ENCODE assay signal across 18 cellular contexts in genomic region chr1:203405703-203406430, GRCh38. TPM values are rescaled to one million over a fixed set of nuclear protein-coding genes. Genes with fewer than 3 reads are reported as not detected.
DNase-seq lines count a peak whose midpoint lies in the region; ATAC-seq and TF ChIP-seq lines count a peak whose summit lies in the region.
"Had no signal": no experiment of that assay in that cellular context is flagged by ENCODE, and none has a peak within 500 bp of the region (broad histone marks: within the 10 kb centered on the region; RNA-seq: fewer than 3 reads in every experiment).

No MANE protein-coding gene starts in this region.

- H2AK5ac ChIP-seq in mesenchymal stem cell (ENCODE audit: low read length, severe bottlenecking), result no peak overlapping the region

- H2BK120ac ChIP-seq in mesenchymal stem cell (ENCODE audit: low read depth, low read length), result peak overlapping the region; percentile 29

- H2BK12ac ChIP-seq in mesenchymal stem cell (ENCODE audit: low read length in 2 of 2), result peak overlapping the region in 1 of 2 experiments; percentile 26

- no peak overlapping the region for H3K23ac ChIP-seq in mesenchymal stem cell (ENCODE audit: low read length in 2 of 2)

- intact Hi-C loops in upper lobe of right lung (cut with DNase I), result no loop called here

- no peak overlapping the region for H3K18ac ChIP-seq in mesenchymal stem cell (ENCODE audit: low read depth in 1 of 2, low read length in 2 of 2)

- H4K20me1 ChIP-seq in osteoblast (ENCODE audit: insufficient read depth, low read length), result no peaks in the 10 kb centered on the region

- no peak for ATAC-seq in upper lobe of right lung
- ATAC-seq in GM21717 (IDR thresholded peaks at IDR 0.05; ENCODE audit: unreplicated experiment), result no peak
- ATAC-seq: activated T-cell treated with anti-CD3 and anti-CD28 coated beads, Interleukin-2, amount 50 U/mL, for 72 hours; effector memory CD8-positive, alpha-beta T cell; PC-3; T-cell had no signal

- H3K27me3 ChIP-seq in mesenchymal stem cell (ENCODE audit: control insufficient read depth in 1 of 2, insufficient read depth in 1 of 2, low read length in 2 of 2) (peaks cover 0 to 38% of the 10 kb centered on the region in 2 experiments), skeletal muscle tissue (ENCODE audit: control insufficient read depth in 3 of 3, insufficient read depth in 3 of 3, low read length in 3 of 3) (peaks cover 0 to 3% (median 0%) of the 10 kb centered on the region in 3 donors), upper lobe of right lung (no peaks in the 10 kb centered on the region), osteoblast (ENCODE audit: insufficient read depth, low read length) (no peaks in the 10 kb centered on the region)

- TF ChIP-seq CTCF in chondrocyte (IDR thresholded peaks at IDR 0.05) (no peak), upper lobe of right lung (IDR thresholded peaks at IDR 0.05) (no peak), osteoblast (IDR thresholded peaks at IDR 0.05; ENCODE audit: extremely low read depth, low read depth, low read length) (no peak)

- H3K27ac Mint-ChIP-seq in chondrocyte (ENCODE audit: unreplicated experiment), result peak overlapping the region; percentile 69
- H3K27ac Mint-ChIP-seq: activated naive CD8-positive, alpha-beta T cell; activated T-cell treated with anti-CD3 and anti-CD28 coated beads, Interleukin-2, amount 50 U/mL, for 72 hours; CD4-positive, alpha-beta memory T cell; effector memory CD8-positive, alpha-beta T cell; stimulated activated naive CD8-positive, alpha-beta T cell treated with anti-CD3 and anti-CD28 coated beads, Interleukin-15, Interleukin-2, amounts not matched to agents 100 ng/mL and 50 ng/mL, for 24 hours; T-cell had no signal

- no peak overlapping the region for H3K4me3 ChIP-seq in mesenchymal stem cell (ENCODE audit: insufficient read depth in 1 of 2, low read depth in 1 of 2, low read length in 2 of 2)
- no peak overlapping the region for H3K4me3 ChIP-seq in skeletal muscle tissue (ENCODE audit: low read length in 3 of 3)
- no peak overlapping the region for H3K4me3 ChIP-seq in upper lobe of right lung
- H3K4me3 ChIP-seq in osteoblast (ENCODE audit: insufficient read depth, low read length), result no peak overlapping the region

- H3K27ac ChIP-seq in mesenchymal stem cell (ENCODE audit: low read length, poor library complexity, severe bottlenecking), result no peak overlapping the region
- peak overlapping the region; percentile 50 for H3K27ac ChIP-seq in skeletal muscle tissue (ENCODE audit: low read depth, low read length)
- peak overlapping the region; percentile 78 for H3K27ac ChIP-seq in upper lobe of right lung
- H3K27ac ChIP-seq in osteoblast (ENCODE audit: low read depth, low read length), result no peak overlapping the region

- H3K4me2 ChIP-seq in mesenchymal stem cell (ENCODE audit: low read length, poor library complexity, severe bottlenecking) (no peak overlapping the region), osteoblast (ENCODE audit: insufficient read depth, low read length) (no peak overlapping the region)

- H3K4ac ChIP-seq in mesenchymal stem cell (ENCODE audit: low read depth in 1 of 2, low read length in 2 of 2), result peak overlapping the region in 1 of 2 experiments; percentile 11

- no peak overlapping the region for H2BK15ac ChIP-seq in mesenchymal stem cell (ENCODE audit: low read depth, poor library complexity, severe bottlenecking)

- WGBS in mesenchymal stem cell, result 82% methylated on average over 5 of the region's 5 CpGs

- H2AFZ ChIP-seq in mesenchymal stem cell (ENCODE audit: low read depth, low read length) (no peak overlapping the region), osteoblast (ENCODE audit: low read length) (no peak overlapping the region)

- H3K27me3 Mint-ChIP-seq in chondrocyte (ENCODE audit: low read depth), result no peaks in the 10 kb centered on the region

- no peaks in the 10 kb centered on the region for H3K9me3 ChIP-seq in mesenchymal stem cell (ENCODE audit: control insufficient read depth, low read length)
- no peaks in the 10 kb centered on the region for H3K9me3 ChIP-seq in skeletal muscle tissue (ENCODE audit: control insufficient read depth in 3 of 3, low read length in 3 of 3)
- no peaks in the 10 kb centered on the region for H3K9me3 ChIP-seq in upper lobe of right lung
- H3K9me3 ChIP-seq in osteoblast (ENCODE audit: low read depth, low read length), result no peaks in the 10 kb centered on the region

- no peak for DNase-seq in chondrocyte (ENCODE audit: low spot score)
- DNase-seq in mesenchymal stem cell, result no peak
- DNase-seq in upper lobe of right lung, result no peak
- DNase-seq in LoVo (ENCODE audit: low spot score), result no peak
- no peak for DNase-seq in osteoblast (ENCODE audit: insufficient read length, low spot score, missing footprints)
- DNase-seq: activated CD4-positive, alpha-beta T cell treated with anti-CD3 and anti-CD28 coated beads for 4 hours; activated T-cell treated with anti-CD3 and anti-CD28 coated beads, Interleukin-2, amount 50 U/mL, for 72 hours; CD4-positive, alpha-beta memory T cell; effector memory CD8-positive, alpha-beta T cell; GF-D8; glutamatergic neuron; NCI-H1694; PC-3; T-cell had no signal

- no peak overlapping the region for H3K4me3 Mint-ChIP-seq in chondrocyte (ENCODE audit: unreplicated experiment)
- H3K4me3 Mint-ChIP-seq: activated naive CD8-positive, alpha-beta T cell; activated T-cell treated with anti-CD3 and anti-CD28 coated beads, Interleukin-2, amount 50 U/mL, for 72 hours; CD4-positive, alpha-beta memory T cell; effector memory CD8-positive, alpha-beta T cell; stimulated activated naive CD8-positive, alpha-beta T cell treated with anti-CD3 and anti-CD28 coated beads, Interleukin-15, Interleukin-2, amounts not matched to agents 100 ng/mL and 50 ng/mL, for 24 hours; T-cell had no signal

- H3K9ac ChIP-seq in mesenchymal stem cell (ENCODE audit: low read length) (peak overlapping the region; percentile 8), skeletal muscle tissue (ENCODE audit: low read depth in 1 of 3, low read length in 3 of 3) (no peak overlapping the region)

- H3K36me3 ChIP-seq in mesenchymal stem cell (ENCODE audit: control insufficient read depth in 1 of 2, insufficient read depth in 2 of 2, low read depth in 1 of 2, low read length in 2 of 2) (no peaks in the 10 kb centered on the region), skeletal muscle tissue (ENCODE audit: control insufficient read depth in 3 of 3, insufficient read depth in 3 of 3, low read length in 3 of 3) (no peaks in the 10 kb centered on the region), upper lobe of right lung (no peaks in the 10 kb centered on the region), osteoblast (ENCODE audit: insufficient read depth, low read length) (no peaks in the 10 kb centered on the region)

- no peak overlapping the region for H4K8ac ChIP-seq in mesenchymal stem cell (ENCODE audit: low read length)

- H3K4me1 ChIP-seq in mesenchymal stem cell (ENCODE audit: control insufficient read depth, insufficient read depth, low read depth, low read length) (no peaks in the 10 kb centered on the region), skeletal muscle tissue (ENCODE audit: control insufficient read depth in 3 of 3, insufficient read depth in 3 of 3, low read length in 3 of 3) (peaks cover 23 to 34% (median 24%) of the 10 kb centered on the region in 3 donors), upper lobe of right lung (peaks cover 41% of the 10 kb centered on the region), osteoblast (ENCODE audit: insufficient read depth, low read length) (peaks cover 25% of the 10 kb centered on the region)

- no peaks in the 10 kb centered on the region for H3K79me2 ChIP-seq in osteoblast (ENCODE audit: insufficient read depth, low read length)

- no peak overlapping the region for H3K14ac ChIP-seq in mesenchymal stem cell (ENCODE audit: low read length in 2 of 2)

- no peak overlapping the region for H4K91ac ChIP-seq in mesenchymal stem cell (ENCODE audit: low read length)

- H3K36me3 Mint-ChIP-seq in chondrocyte (ENCODE audit: low read depth), result peaks cover 2% of the 10 kb centered on the region
- H3K36me3 Mint-ChIP-seq: CD4-positive, alpha-beta memory T cell; T-cell had no signal

- no peaks in the 10 kb centered on the region for H3K9me3 Mint-ChIP-seq in chondrocyte (ENCODE audit: low read depth)
- H3K9me3 Mint-ChIP-seq: activated T-cell treated with anti-CD3 and anti-CD28 coated beads, Interleukin-2, amount 50 U/mL, for 72 hours; effector memory CD8-positive, alpha-beta T cell; stimulated activated naive CD8-positive, alpha-beta T cell treated with anti-CD3 and anti-CD28 coated beads, Interleukin-15, Interleukin-2, amounts not matched to agents 100 ng/mL and 50 ng/mL, for 24 hours; T-cell had no signal

- no peaks in the 10 kb centered on the region for H3K79me1 ChIP-seq in mesenchymal stem cell (replicated peaks; ENCODE audit: low read length, poor library complexity, severe bottlenecking)

- no peak overlapping the region for H2BK5ac ChIP-seq in mesenchymal stem cell (ENCODE audit: low read depth, low read length, poor library complexity, severe bottlenecking)

- peaks cover 70% of the 10 kb centered on the region for H3K4me1 Mint-ChIP-seq in chondrocyte (ENCODE audit: low read depth)
- H3K4me1 Mint-ChIP-seq: CD4-positive, alpha-beta memory T cell had no signal

RNA-seq across cellular contexts. Expression of gene FMOD, which starts 54.9 kb away (rescaled TPM):
- total RNA-seq in chondrocyte (0.47 to 0.92 TPM (median 0.85 TPM) in 3 replicates), skeletal muscle tissue (58.5 TPM), upper lobe of right lung (45.1 TPM), osteoblast (2.9 and 5.9 TPM in 2 replicates)
- polyA plus RNA-seq in mesenchymal stem cell (2013, experiment 1 of 2), result 1.3 TPM
- polyA plus RNA-seq in mesenchymal stem cell (2013, experiment 2 of 2), result 1.4 TPM
- total RNA-seq: CD4-positive, alpha-beta memory T cell; PC-3 had no signal
- polyA plus RNA-seq: CD4-positive, alpha-beta memory T cell had no signal

Comparison
In these comparisons a context has a peak if more than half of its experiments do, and no peak if none do; other contexts are left out.
1. H3K27ac ChIP-seq: peak in skeletal muscle tissue (single experiment) and upper lobe of right lung (single experiment); none in mesenchymal stem cell (single experiment) and osteoblast (single experiment).